In genomic region chr9:119375892-119376291, GRCh38 we compare ENCODE assay signal across 11 cellular contexts. TPM values are rescaled to one million over a fixed set of nuclear protein-coding genes. Genes with fewer than 3 reads are reported as not detected.
DNase-seq lines count a peak whose midpoint lies in the region; ATAC-seq and TF ChIP-seq lines count a peak whose summit lies in the region.
"Had no signal": no experiment of that assay in that cellular context is flagged by ENCODE, and none has a peak within 500 bp of the region (broad histone marks: within the 10 kb centered on the region; RNA-seq: fewer than 3 reads in every experiment).

No MANE protein-coding gene starts in this region.

- intact Hi-C loops in uterus (cut with DNase I; ENCODE audit: low total_unique reads): no loop called here

- no peak for ATAC-seq in GM21360 (IDR thresholded peaks at IDR 0.05; ENCODE audit: unreplicated experiment)

- no peak overlapping the region for H3K4me3 ChIP-seq in epithelial cell of proximal tubule (ENCODE audit: low read depth, low read length)
- no peak overlapping the region for H3K4me3 ChIP-seq in uterus

- H3K27ac ChIP-seq in 22Rv1: no peak overlapping the region
- H3K27ac ChIP-seq in uterus: no peak overlapping the region

- TF ChIP-seq POLR2A in uterus (IDR thresholded peaks at IDR 0.05): no peak

- TF ChIP-seq CTCF in 22Rv1 (IDR thresholded peaks at IDR 0.05) (peak; percentile 68), GM10266 (IDR thresholded peaks at IDR 0.05; ENCODE audit: control insufficient read depth, insufficient read depth, low read depth, missing control alignments) (peak; percentile 20), epithelial cell of proximal tubule (conservative IDR thresholded peaks at IDR 0.05; ENCODE audit: low read depth, low read length) (peak; percentile 73), uterus (IDR thresholded peaks at IDR 0.05) (no peak)

- H3K4me1 ChIP-seq in uterus: no peaks in the 10 kb centered on the region

- DNase-seq in GM10266 (ENCODE audit: extremely low spot score) (no peak), NCI-H748 treated with DMSO at 0.1 percent for 48 hours (lab: John Stamatoyannopoulos, UW) (peak; percentile 54), epithelial cell of proximal tubule (ENCODE audit: low read depth) (peak; percentile 31), occipital lobe (lab: John Stamatoyannopoulos, UW) (no peak), uterus (no peak)
- no peak for DNase-seq in activated T-cell treated with anti-CD3 and anti-CD28 coated beads, Interleukin-2, amount 50 U/mL, for 1 hour
- DNase-seq: activated naive CD8-positive, alpha-beta T cell treated with anti-CD3 and anti-CD28 coated beads, Interleukin-2, amount 10 ng/mL, durations not matched to agents 7 days and 5 days; stimulated activated naive CD4-positive, alpha-beta T cell had no signal

- no peaks in the 10 kb centered on the region for H3K36me3 ChIP-seq in uterus

- H3K9me3 ChIP-seq in uterus: no peaks in the 10 kb centered on the region

- H3K27me3 ChIP-seq in uterus: no peaks in the 10 kb centered on the region

RNA-seq across cellular contexts. Expression of gene BRINP1, which starts 6.7 kb away (rescaled TPM):
- 1.4 and 2.5 TPM in 2 replicates for total RNA-seq in epithelial cell of proximal tubule
- total RNA-seq in occipital lobe: 51.3 TPM
- 1 to 10 TPM in 1 of 4 donors, not detected in 3; 1.3 TPM for total RNA-seq in uterus
- total RNA-seq: activated naive CD8-positive, alpha-beta T cell treated with anti-CD3 and anti-CD28 coated beads, Interleukin-2, amount 10 ng/mL, durations not matched to agents 7 days and 5 days; mesenteric fat pad had no signal

Comparison
In these comparisons a context has a peak if more than half of its experiments do, and no peak if none do; other contexts are left out.
1. CTCF ChIP-seq: peak in 22Rv1 (single experiment), GM10266 (single experiment) and epithelial cell of proximal tubule (single experiment); none in uterus (0 of 4).
2. DNase-seq: peak in NCI-H748 treated with DMSO at 0.1 percent for 48 hours (single experiment) and epithelial cell of proximal tubule (single experiment); none in GM10266 (single experiment), activated T-cell treated with anti-CD3 and anti-CD28 coated beads, Interleukin-2, amount 50 U/mL, for 1 hour (single experiment), occipital lobe (single experiment) and uterus (0 of 2).
3. RNA of gene BRINP1, which starts 6.7 kb away (total RNA-seq): 51.3 TPM in occipital lobe (single experiment); 1.4 to 2.5 TPM in epithelial cell of proximal tubule and 1.3 TPM in uterus; every median in the first group is over 10 times any median in the second.